Comparison of ENCODE assay signal across 9 cellular contexts in the genomic region with DNA sequence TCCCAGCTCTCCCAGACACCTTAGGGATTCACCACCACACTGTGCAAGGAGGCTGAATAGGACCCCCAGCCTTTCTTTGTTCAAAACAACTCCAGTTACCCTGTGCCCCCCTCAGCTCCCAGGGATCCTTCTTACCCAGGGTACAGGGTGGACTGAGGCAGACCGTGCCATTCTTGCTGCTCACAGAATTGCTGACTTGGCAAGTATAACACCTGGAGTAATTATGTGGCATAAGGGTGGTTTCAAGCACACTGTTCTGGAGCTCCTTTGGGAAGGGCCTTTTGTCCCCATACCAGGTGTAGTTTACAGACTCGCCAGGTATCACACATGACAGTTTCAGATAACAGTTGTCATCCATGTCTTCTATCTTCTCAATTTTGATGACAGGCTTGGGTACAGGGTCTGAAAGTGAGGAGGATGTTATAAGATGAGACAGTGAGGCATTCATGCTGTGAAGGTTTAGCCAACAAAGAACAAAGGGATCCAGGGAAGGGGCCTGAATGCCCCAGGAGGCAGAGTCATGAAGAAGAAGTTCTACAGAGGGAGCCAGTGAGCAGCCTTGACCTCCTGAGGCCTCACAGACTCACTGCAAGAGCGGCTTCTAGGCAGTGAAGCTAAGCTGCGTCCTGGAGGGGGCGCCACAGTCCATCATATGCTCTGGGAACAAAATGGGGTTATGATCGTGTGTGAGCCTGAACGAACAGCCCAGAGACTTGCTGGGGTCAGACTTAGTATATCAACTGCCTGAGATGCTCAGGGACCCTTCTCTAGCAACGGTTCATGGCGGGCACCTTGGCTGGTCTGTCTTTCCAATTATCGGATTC. TPM values are rescaled to one million over a fixed set of nuclear protein-coding genes. Genes with fewer than 3 reads are reported as not detected.
A peak's percentile ranks its signal among the peaks of the same experiment; 100 is the strongest.
DNase-seq lines count a peak whose midpoint lies in the region; ATAC-seq, FAIRE-seq and TF ChIP-seq lines count a peak whose summit lies in the region.
"Had no signal": no experiment of that assay in that cellular context is flagged by ENCODE, and none has a peak within 500 bp of the region (broad histone marks: within the 10 kb centered on the region; RNA-seq: fewer than 3 reads in every experiment).

No MANE protein-coding gene starts in this region.

- H3K27me3 ChIP-seq in endothelial cell of umbilical vein (ENCODE audit: control insufficient read depth in 2 of 2, insufficient read depth in 2 of 2, low read length in 2 of 2) (peaks cover 0 to 4% of the 10 kb centered on the region in 2 experiments), suprapubic skin (no peaks in the 10 kb centered on the region)

- no peak for TF ChIP-seq POLR2A in endothelial cell of umbilical vein (IDR thresholded peaks at IDR 0.05; ENCODE audit: low read depth, low read length)
- no peak for TF ChIP-seq POLR2A in suprapubic skin (IDR thresholded peaks at IDR 0.05)

- dilution Hi-C loops in endothelial cell of umbilical vein (cut with MboI; ENCODE audit: extremely low pct_ligation_motif_present, low sequenced_read_pairs): no loop called here

- no peak overlapping the region for H3K4me2 ChIP-seq in endothelial cell of umbilical vein (ENCODE audit: insufficient read depth, low read length)

- peak; percentile 43 to 57 for TF ChIP-seq CTCF in endothelial cell of umbilical vein (IDR thresholded peaks at IDR 0.05; ENCODE audit: extremely low read depth in 1 of 2, insufficient read depth in 1 of 2, low read depth in 1 of 2, low read length in 2 of 2)
- peak; percentile 67 to 73 for TF ChIP-seq CTCF in suprapubic skin (IDR thresholded peaks at IDR 0.05)

- H3K79me2 ChIP-seq in endothelial cell of umbilical vein (ENCODE audit: control insufficient read depth, insufficient read depth, low read length): no peaks in the 10 kb centered on the region

- no peaks in the 10 kb centered on the region for H3K9me1 ChIP-seq in endothelial cell of umbilical vein (replicated peaks; ENCODE audit: control insufficient read depth, extremely low read depth, insufficient read depth, low read length)

- H3K27ac ChIP-seq in endothelial cell of umbilical vein (ENCODE audit: insufficient read depth, low read depth, low read length): no peak overlapping the region
- no peak overlapping the region for H3K27ac ChIP-seq in suprapubic skin

- peaks cover 1% of the 10 kb centered on the region for H3K9me3 Mint-ChIP-seq in activated CD4-positive, alpha-beta memory T cell treated with anti-CD3 and anti-CD28 coated beads for 36 hours
- peaks cover 2% of the 10 kb centered on the region for H3K9me3 Mint-ChIP-seq in natural killer cell treated with Interleukin-12 subunit alpha and Interleukin-12 subunit beta and Interleukin-15 and Interleukin-18, amount 100 ng/mL, for 72 hours

- no peak overlapping the region for H2AFZ ChIP-seq in endothelial cell of umbilical vein (ENCODE audit: low read depth, low read length)

- no TSS peak for BruUV-seq in endothelial cell of umbilical vein (replicated peaks; lab: Mats Ljungman, UMichigan)

- DNase-seq in ELR (ENCODE audit: low read depth) (peak; percentile 70), NCI-H82 treated with DMSO at 0.1 percent for 48 hours (lab: John Stamatoyannopoulos, UW; ENCODE audit: unreplicated experiment) (peak; percentile 90), endothelial cell of umbilical vein (ENCODE audit: low read depth, low spot score) (peak; percentile 30), suprapubic skin (ENCODE audit: low spot score in 2 of 2) (peak; percentile 83), cerebellar nuclear complex (lab: John Stamatoyannopoulos, UW) (no peak)
- DNase-seq in activated CD4-positive, alpha-beta memory T cell treated with anti-CD3 and anti-CD28 coated beads for 36 hours: peak; percentile 94
- peak; percentile 83 for DNase-seq in natural killer cell treated with Interleukin-12 subunit alpha and Interleukin-12 subunit beta and Interleukin-15 and Interleukin-18, amount 100 ng/mL, for 72 hours (ENCODE audit: low spot score)

- H3K4me3 Mint-ChIP-seq in activated CD4-positive, alpha-beta memory T cell treated with anti-CD3 and anti-CD28 coated beads for 36 hours: peak overlapping the region; percentile 17
- peak overlapping the region; percentile 92 for H3K4me3 Mint-ChIP-seq in natural killer cell treated with Interleukin-12 subunit alpha and Interleukin-12 subunit beta and Interleukin-15 and Interleukin-18, amount 100 ng/mL, for 72 hours

- 42% methylated on average over 9 of the region's 10 CpGs for WGBS in suprapubic skin

- FAIRE-seq in endothelial cell of umbilical vein (lab: Jason Lieb, UNC): no peak

- no peaks in the 10 kb centered on the region for H3K27me3 Mint-ChIP-seq in activated CD4-positive, alpha-beta memory T cell treated with anti-CD3 and anti-CD28 coated beads for 36 hours
- no peaks in the 10 kb centered on the region for H3K27me3 Mint-ChIP-seq in natural killer cell treated with Interleukin-12 subunit alpha and Interleukin-12 subunit beta and Interleukin-15 and Interleukin-18, amount 100 ng/mL, for 72 hours

- ATAC-seq in HG02642 (IDR thresholded peaks at IDR 0.05; ENCODE audit: poor library complexity, unreplicated experiment): peak; percentile 54
- ATAC-seq in natural killer cell treated with Interleukin-12 subunit alpha and Interleukin-12 subunit beta and Interleukin-15 and Interleukin-18, amount 100 ng/mL, for 72 hours: peak; percentile 61 to 67

- peak overlapping the region; percentile 96 for H3K27ac Mint-ChIP-seq in activated CD4-positive, alpha-beta memory T cell treated with anti-CD3 and anti-CD28 coated beads for 36 hours
- peak overlapping the region; percentile 98 to 100 for H3K27ac Mint-ChIP-seq in natural killer cell treated with Interleukin-12 subunit alpha and Interleukin-12 subunit beta and Interleukin-15 and Interleukin-18, amount 100 ng/mL, for 72 hours

- CTCF ChIA-PET in activated CD4-positive, alpha-beta memory T cell treated with anti-CD3 and anti-CD28 coated beads for 36 hours (lab: Charles Lee): interaction anchor here (0.6 to 9.4 kb wide), 35 partner anchors 9 to 393 kb away, joined by 3 to 154 read pairs (median 6); partner anchors contain the start of genes CD48, ITLN2, LY9 and SLAMF1
- CTCF ChIA-PET in endothelial cell of umbilical vein (lab: Charles Lee): interaction anchor here (1.2 to 1.4 kb wide), 3 partner anchors 270 to 309 kb away, joined by 3 to 5 read pairs (median 4); partner anchors contain the start of gene ITLN2

- no peak overlapping the region for H3K9ac ChIP-seq in endothelial cell of umbilical vein (replicated peaks; ENCODE audit: extremely low read depth, insufficient read depth, low read length)

- no peaks in the 10 kb centered on the region for H3K4me1 ChIP-seq in endothelial cell of umbilical vein (ENCODE audit: control insufficient read depth, extremely low read depth, insufficient read depth, low read length)
- no peaks in the 10 kb centered on the region for H3K4me1 ChIP-seq in suprapubic skin

- H3K4me1 Mint-ChIP-seq in activated CD4-positive, alpha-beta memory T cell treated with anti-CD3 and anti-CD28 coated beads for 36 hours (ENCODE audit: low read depth): peaks cover 87% of the 10 kb centered on the region
- peaks cover 82 to 92% of the 10 kb centered on the region in 2 donors for H3K4me1 Mint-ChIP-seq in natural killer cell treated with Interleukin-12 subunit alpha and Interleukin-12 subunit beta and Interleukin-15 and Interleukin-18, amount 100 ng/mL, for 72 hours (ENCODE audit: low read depth in 2 of 2)

- no peak for TF ChIP-seq EP300 in suprapubic skin (IDR thresholded peaks at IDR 0.05)

- H3K4me3 ChIP-seq in endothelial cell of umbilical vein (replicated peaks in 1 of 3; ENCODE audit: insufficient read depth in 1 of 3, low read depth in 1 of 3, low read length in 3 of 3) (no peak overlapping the region), suprapubic skin (no peak overlapping the region)

- POLR2A ChIA-PET in activated CD4-positive, alpha-beta memory T cell treated with anti-CD3 and anti-CD28 coated beads for 36 hours (lab: Charles Lee): interaction anchor here (1.2 to 1.7 kb wide), 4 partner anchors 8 to 87 kb away, joined by 3 to 7 read pairs (median 4); partner anchors contain the start of gene CD48
- POLR2A ChIA-PET in endothelial cell of umbilical vein (lab: Charles Lee): no interaction called here

- peaks cover 84% of the 10 kb centered on the region for H3K36me3 Mint-ChIP-seq in activated CD4-positive, alpha-beta memory T cell treated with anti-CD3 and anti-CD28 coated beads for 36 hours
- H3K36me3 Mint-ChIP-seq in natural killer cell treated with Interleukin-12 subunit alpha and Interleukin-12 subunit beta and Interleukin-15 and Interleukin-18, amount 100 ng/mL, for 72 hours: peaks cover 74% of the 10 kb centered on the region

- intact Hi-C loops in activated CD4-positive, alpha-beta memory T cell treated with anti-CD3 and anti-CD28 coated beads for 36 hours (cut with micrococcal nuclease): loop anchor here (1.0 to 2.0 kb wide), 2 partner anchors 150 to 270 kb away; no protein-coding TSS in a partner anchor
- intact Hi-C loops in endothelial cell of umbilical vein (cut with micrococcal nuclease): no loop called here

- no peaks in the 10 kb centered on the region for H3K36me3 ChIP-seq in endothelial cell of umbilical vein (ENCODE audit: control insufficient read depth in 2 of 2, extremely low read depth in 1 of 2, insufficient read depth in 2 of 2, low read length in 2 of 2)
- H3K36me3 ChIP-seq in suprapubic skin: no peaks in the 10 kb centered on the region

- H3K9me3 ChIP-seq in endothelial cell of umbilical vein (replicated peaks; ENCODE audit: control insufficient read depth, insufficient read depth, low read length) (no peaks in the 10 kb centered on the region), suprapubic skin (no peaks in the 10 kb centered on the region)

- H4K20me1 ChIP-seq in endothelial cell of umbilical vein (replicated peaks; ENCODE audit: control insufficient read depth, extremely low read depth, insufficient read depth, low read length): no peaks in the 10 kb centered on the region

RNA-seq across cellular contexts. Expression of gene CD48, which starts 30.3 kb away (rescaled TPM):
- 100 to 1,000 TPM; 190 to 194 TPM for total RNA-seq in activated CD4-positive, alpha-beta memory T cell treated with anti-CD3 and anti-CD28 coated beads for 36 hours
- total RNA-seq in endothelial cell of umbilical vein: not detected in 2 replicates
- not detected in 2 replicates for polyA plus RNA-seq in endothelial cell of umbilical vein
- polyA plus RNA-seq in endothelial cell of umbilical vein (2011; cell fraction: cytosol; rRNA removed): not detected in 2 replicates
- not detected in 2 replicates for polyA plus RNA-seq in endothelial cell of umbilical vein (2011; cell fraction: nucleus; rRNA removed)
- not detected in 2 replicates for polyA plus RNA-seq in endothelial cell of umbilical vein (2012)
- polyA minus RNA-seq in endothelial cell of umbilical vein: not detected in 2 replicates
- not detected for polyA minus RNA-seq in endothelial cell of umbilical vein (2011; cell fraction: cytosol; rRNA and poly(A)+ RNA removed)
- not detected in 2 replicates for polyA minus RNA-seq in endothelial cell of umbilical vein (2011; cell fraction: nucleus; rRNA and poly(A)+ RNA removed)
- 100 to 1,000 TPM; 434 to 816 TPM for total RNA-seq in natural killer cell treated with Interleukin-12 subunit alpha and Interleukin-12 subunit beta and Interleukin-15 and Interleukin-18, amount 100 ng/mL, for 72 hours
- total RNA-seq in suprapubic skin: 1 to 10 TPM in 2 of 4 donors, under 1 TPM in 1, not detected in 1; 0.60 to 1.6 (median 1.0) TPM
- total RNA-seq: fibroblast of lung had no signal
- polyA plus RNA-seq: fibroblast of lung had no signal

RNA-seq across cellular contexts. Expression of gene SLAMF1, which starts 34.4 kb away (rescaled TPM):
- total RNA-seq in activated CD4-positive, alpha-beta memory T cell treated with anti-CD3 and anti-CD28 coated beads for 36 hours: 100 to 1,000 TPM; 166 TPM
- not detected in 2 replicates for total RNA-seq in endothelial cell of umbilical vein
- polyA plus RNA-seq in endothelial cell of umbilical vein: not detected in 2 replicates
- not detected in 2 replicates for polyA plus RNA-seq in endothelial cell of umbilical vein (2011; cell fraction: cytosol; rRNA removed)
- not detected in 2 replicates for polyA plus RNA-seq in endothelial cell of umbilical vein (2011; cell fraction: nucleus; rRNA removed)
- polyA plus RNA-seq in endothelial cell of umbilical vein (2012): not detected in 2 replicates
- polyA minus RNA-seq in endothelial cell of umbilical vein: not detected in 2 replicates
- polyA minus RNA-seq in endothelial cell of umbilical vein (2011; cell fraction: cytosol; rRNA and poly(A)+ RNA removed): not detected
- polyA minus RNA-seq in endothelial cell of umbilical vein (2011; cell fraction: nucleus; rRNA and poly(A)+ RNA removed): not detected in 2 replicates
- total RNA-seq in natural killer cell treated with Interleukin-12 subunit alpha and Interleukin-12 subunit beta and Interleukin-15 and Interleukin-18, amount 100 ng/mL, for 72 hours: 10 to 100 TPM; 52.1 to 86.2 TPM
- total RNA-seq in suprapubic skin: not detected
- total RNA-seq: fibroblast of lung had no signal
- polyA plus RNA-seq: fibroblast of lung had no signal

RNA-seq across cellular contexts. Expression of gene SLAMF7, which starts 57.8 kb away (rescaled TPM):
- 10 to 100 TPM; 11.4 to 15.9 TPM for total RNA-seq in activated CD4-positive, alpha-beta memory T cell treated with anti-CD3 and anti-CD28 coated beads for 36 hours
- total RNA-seq in endothelial cell of umbilical vein (not detected in 2 replicates), suprapubic skin (1 to 10 TPM; 1.1 to 3.4 (median 1.9) TPM)
- polyA plus RNA-seq in endothelial cell of umbilical vein: not detected in 2 replicates
- polyA plus RNA-seq in endothelial cell of umbilical vein (2011; cell fraction: cytosol; rRNA removed): not detected in 2 replicates
- polyA plus RNA-seq in endothelial cell of umbilical vein (2011; cell fraction: nucleus; rRNA removed): not detected in 2 replicates
- polyA plus RNA-seq in endothelial cell of umbilical vein (2012): not detected in 2 replicates
- polyA minus RNA-seq in endothelial cell of umbilical vein: not detected in 2 replicates
- polyA minus RNA-seq in endothelial cell of umbilical vein (2011; cell fraction: cytosol; rRNA and poly(A)+ RNA removed): not detected
- not detected in 2 replicates for polyA minus RNA-seq in endothelial cell of umbilical vein (2011; cell fraction: nucleus; rRNA and poly(A)+ RNA removed)
- total RNA-seq in natural killer cell treated with Interleukin-12 subunit alpha and Interleukin-12 subunit beta and Interleukin-15 and Interleukin-18, amount 100 ng/mL, for 72 hours: 1,000 to 10,000 TPM in 1 of 2 donors, 100 to 1,000 TPM in 1; 677 to 1,669 TPM
- total RNA-seq: fibroblast of lung had no signal
- polyA plus RNA-seq: fibroblast of lung had no signal

Comparison
In these comparisons a context has a peak if more than half of its experiments do, and no peak if none do; other contexts are left out.
1. DNase-seq: peak in ELR (single experiment), NCI-H82 treated with DMSO at 0.1 percent for 48 hours (single experiment), activated CD4-positive, alpha-beta memory T cell treated with anti-CD3 and anti-CD28 coated beads for 36 hours (single experiment), endothelial cell of umbilical vein (single experiment), natural killer cell treated with Interleukin-12 subunit alpha and Interleukin-12 subunit beta and Interleukin-15 and Interleukin-18, amount 100 ng/mL, for 72 hours (single experiment) and suprapubic skin (2 of 2); none in cerebellar nuclear complex (0 of 2).
2. RNA of gene CD48, which starts 30.3 kb away (total RNA-seq): 434 to 816 TPM in natural killer cell treated with Interleukin-12 subunit alpha and Interleukin-12 subunit beta and Interleukin-15 and Interleukin-18, amount 100 ng/mL, for 72 hours and 190 to 194 TPM in activated CD4-positive, alpha-beta memory T cell treated with anti-CD3 and anti-CD28 coated beads for 36 hours; 0.60 to 1.6 TPM in suprapubic skin and not detected in endothelial cell of umbilical vein; every median in the first group is over 10 times any median in the second.
3. RNA of gene SLAMF1, which starts 34.4 kb away (total RNA-seq): 166 TPM in activated CD4-positive, alpha-beta memory T cell treated with anti-CD3 and anti-CD28 coated beads for 36 hours and 52.1 to 86.2 TPM in natural killer cell treated with Interleukin-12 subunit alpha and Interleukin-12 subunit beta and Interleukin-15 and Interleukin-18, amount 100 ng/mL, for 72 hours; not detected in suprapubic skin and not detected in endothelial cell of umbilical vein; every median in the first group is over 10 times any median in the second.
4. RNA of gene SLAMF7, which starts 57.8 kb away (total RNA-seq): 677 to 1,669 TPM in natural killer cell treated with Interleukin-12 subunit alpha and Interleukin-12 subunit beta and Interleukin-15 and Interleukin-18, amount 100 ng/mL, for 72 hours; 11.4 to 15.9 TPM in activated CD4-positive, alpha-beta memory T cell treated with anti-CD3 and anti-CD28 coated beads for 36 hours, 1.1 to 3.4 TPM in suprapubic skin and not detected in endothelial cell of umbilical vein; every median in the first group is over 10 times any median in the second.